36 cellular contexts compared by ENCODE assay signal in genomic region chr5:122978068-122978467, GRCh38. TPM values are rescaled to one million over a fixed set of nuclear protein-coding genes. Genes with fewer than 3 reads are reported as not detected.
"Had no signal": no experiment of that assay in that cellular context is flagged by ENCODE, and none has a peak within 500 bp of the region (broad histone marks: within the 10 kb centered on the region; RNA-seq: fewer than 3 reads in every experiment).

No MANE protein-coding gene starts in this region.

- H3K9me3 ChIP-seq: MG63 had no signal

- ATAC-seq: activated naive CD8-positive, alpha-beta T cell treated with anti-CD3 and anti-CD28 coated beads, Interleukin-2, amount 50 U/mL, for 24 hours; Right ventricle myocardium inferior; SK-N-SH treated with all-trans-retinoic acid at 6 μM for 48 hours had no signal

- H3K27ac ChIP-seq: cardiac muscle cell, PC-9, RWPE1, VCaP had no signal

- H3K4me2 ChIP-seq: PC-9 had no signal

- H3K4me3 ChIP-seq: cardiac muscle cell, MG63, PC-9 had no signal

- DNase-seq: activated B cell treated with CpG ODN at 0.5 μM for 24 hours; activated CD4-positive, alpha-beta memory T cell treated with anti-CD3 and anti-CD28 coated beads for 36 hours; activated CD4-positive, alpha-beta T cell treated with anti-CD3 and anti-CD28 coated beads for 4 hours; activated CD4-positive, alpha-beta T cell treated with anti-CD3 and anti-CD28 coated beads, Interleukin-2, amount 50 U/mL, for 1 hour; activated CD4-positive, CD25-positive, alpha-beta regulatory T cell treated with anti-CD3 and anti-CD28 coated beads, Interleukin-2, amount 50 U/mL, for 72 hours; activated CD8-positive, alpha-beta memory T cell treated with anti-CD3 and anti-CD28 coated beads, Interleukin-2, amount 50 U/mL, for 4 hours; activated effector memory CD4-positive, alpha-beta T cell treated with Interleukin-2 at 50 U/mL for 16 hours; activated naive CD4-positive, alpha-beta T cell treated with anti-CD3 and anti-CD28 coated beads, Interleukin-2, amount 10 ng/mL, durations not matched to agents 7 days and 5 days; activated naive CD8-positive, alpha-beta T cell treated with anti-CD3 and anti-CD28 coated beads, Interleukin-2, amount 50 U/mL, for 24 hours; activated T-cell treated with anti-CD3 and anti-CD28 coated beads for 4 hours; activated T-cell treated with anti-CD3 and anti-CD28 coated beads, Interleukin-2, amount 50 U/mL, for 48 hours; aorta; Kasumi-1; KG1; MG63; NCI-H1048; NCI-H1105 treated with DMSO at 0.1 percent for 48 hours; NCI-H1436; NCI-H1694; NCI-H1930; NCI-H2081 treated with DMSO at 0.1 percent for 48 hours; NCI-H226; NCI-H524 treated with DMSO at 0.1 percent for 48 hours; PC-9; SIG-M5; SW 1271; T-helper 1 cell; T-helper 2 cell; T-helper 9 cell had no signal

- FAIRE-seq: RCC 7860 had no signal

- H3K27me3 ChIP-seq: cardiac muscle cell, MG63 had no signal

- H3K36me3 ChIP-seq: cardiac muscle cell, MG63 had no signal

RNA-seq across cellular contexts. Expression of gene PPIC, which starts 58.5 kb away (rescaled TPM):
- total RNA-seq: activated B cell treated with CpG ODN at 0.5 μM for 24 hours; activated CD4-positive, alpha-beta memory T cell treated with anti-CD3 and anti-CD28 coated beads for 36 hours; OCI-LY7 had no signal
